In the genomic region with DNA sequence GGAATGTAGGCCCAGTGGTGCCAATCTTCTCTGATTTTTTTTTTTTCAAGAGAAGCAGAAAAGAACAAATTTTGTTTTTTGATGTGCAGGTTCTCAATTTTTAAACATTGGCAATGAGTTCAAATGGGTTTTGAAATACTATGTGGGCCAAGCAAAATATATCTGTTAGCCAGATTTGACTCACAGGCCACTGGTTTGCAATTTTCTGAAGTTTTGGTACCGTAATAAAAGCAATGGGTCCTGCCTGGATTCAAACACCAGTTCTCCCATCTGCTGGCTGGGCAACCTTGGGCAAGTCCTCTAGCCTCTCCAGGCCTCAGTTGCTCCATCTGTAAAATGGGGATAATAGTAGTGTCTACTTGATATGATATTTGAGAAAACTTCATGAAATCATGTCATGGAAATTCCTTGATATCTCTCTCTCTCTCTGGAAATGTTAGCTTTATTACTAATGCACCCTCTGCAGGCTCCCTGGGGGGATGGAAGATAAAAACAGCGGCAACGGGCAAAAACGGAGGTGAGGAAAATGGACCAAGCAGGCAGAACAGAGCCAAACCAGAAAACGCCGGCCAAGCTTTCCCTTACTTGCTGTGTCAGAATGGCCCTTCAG, we compare ENCODE assay signal across 21 cellular contexts.
DNase-seq lines count a peak whose midpoint lies in the region; ATAC-seq, FAIRE-seq and TF ChIP-seq lines count a peak whose summit lies in the region.
"Had no signal": no experiment of that assay in that cellular context is flagged by ENCODE, and none has a peak within 500 bp of the region (broad histone marks: within the 10 kb centered on the region; RNA-seq: fewer than 3 reads in every experiment).

No MANE protein-coding gene starts in this region.

- CTCF ChIA-PET in activated CD8-positive, alpha-beta memory T cell treated with anti-CD3 and anti-CD28 coated beads, Interleukin-2, amount 10 ng/mL, durations not matched to agents 7 days and 5 days (lab: Charles Lee): no interaction called here

- peak in 1 of 2 donors; percentile 42 for TF ChIP-seq EP300 in tibial nerve (IDR thresholded peaks at IDR 0.05)

- H3K27me3 Mint-ChIP-seq in activated CD8-positive, alpha-beta memory T cell treated with anti-CD3 and anti-CD28 coated beads, Interleukin-2, amount 10 ng/mL, durations not matched to agents 7 days and 5 days: no peaks in the 10 kb centered on the region
- H3K27me3 Mint-ChIP-seq: B cell; CD4-positive, CD25-positive, alpha-beta regulatory T cell had no signal

- H3K4me3 Mint-ChIP-seq in activated CD8-positive, alpha-beta memory T cell treated with anti-CD3 and anti-CD28 coated beads, Interleukin-2, amount 10 ng/mL, durations not matched to agents 7 days and 5 days: no peak overlapping the region
- H3K4me3 Mint-ChIP-seq: B cell; CD4-positive, CD25-positive, alpha-beta regulatory T cell had no signal

- intact Hi-C loops in cardiac septum (cut with DNase I): loop anchor here (2.0 to 10.0 kb wide), 3 partner anchors 58 to 430 kb away; partner anchors contain the start of gene FGF18
- intact Hi-C loops in tibial artery (cut with DNase I; ENCODE audit: low total_unique reads): no loop called here

- DNase-seq in cardiac muscle cell (ENCODE audit: low read depth in 1 of 2, low spot score in 1 of 2) (peak in 1 of 2 donors; percentile 20), cardiac septum (ENCODE audit: low spot score) (no peak), brain microvascular endothelial cell (peak; percentile 24), fibroblast of pulmonary artery (ENCODE audit: low read depth) (peak; percentile 11), tibial artery (no peak), GM12892 (ENCODE audit: insufficient read length) (no peak), tibial nerve (ENCODE audit: low spot score in 2 of 2) (no peak)
- DNase-seq in activated CD8-positive, alpha-beta memory T cell treated with anti-CD3 and anti-CD28 coated beads, Interleukin-2, amount 10 ng/mL, durations not matched to agents 7 days and 5 days: no peak
- DNase-seq: 8988T; CD4-positive, CD25-positive, alpha-beta regulatory T cell; DMS153; KG1; NCI-H1417; NCI-H187; NCI-H2107; NCI-H510A treated with DMSO at 0.1 percent for 48 hours; NCI-H82; SHP77 treated with DMSO at 0.1 percent for 48 hours had no signal

- no peaks in the 10 kb centered on the region for H3K27me3 ChIP-seq in cardiac muscle cell
- no peaks in the 10 kb centered on the region for H3K27me3 ChIP-seq in brain microvascular endothelial cell (replicated peaks)
- H3K27me3 ChIP-seq in tibial artery: no peaks in the 10 kb centered on the region
- no peaks in the 10 kb centered on the region for H3K27me3 ChIP-seq in tibial nerve

- no peaks in the 10 kb centered on the region for H3K36me3 Mint-ChIP-seq in activated CD8-positive, alpha-beta memory T cell treated with anti-CD3 and anti-CD28 coated beads, Interleukin-2, amount 10 ng/mL, durations not matched to agents 7 days and 5 days

- no peak for FAIRE-seq in GM12892 (lab: Jason Lieb, UNC)
- FAIRE-seq: GM19239, H1 had no signal

- peak overlapping the region; percentile 23 for H3K27ac ChIP-seq in cardiac muscle cell
- no peak overlapping the region for H3K27ac ChIP-seq in brain microvascular endothelial cell
- H3K27ac ChIP-seq in tibial artery: no peak overlapping the region
- H3K27ac ChIP-seq in tibial nerve: peak overlapping the region in 1 of 4 donors; percentile 26

- H3K9me3 ChIP-seq in cardiac muscle cell (ENCODE audit: low read depth): no peaks in the 10 kb centered on the region
- H3K9me3 ChIP-seq in tibial artery: no peaks in the 10 kb centered on the region
- H3K9me3 ChIP-seq in tibial nerve: no peaks in the 10 kb centered on the region

- H3K4me1 ChIP-seq in cardiac muscle cell (ENCODE audit: low read depth): peaks cover 10% of the 10 kb centered on the region
- peaks cover 0 to 12% (median 3%) of the 10 kb centered on the region in 4 donors for H3K4me1 ChIP-seq in tibial artery
- H3K4me1 ChIP-seq in tibial nerve: peaks cover 0 to 9% (median 0%) of the 10 kb centered on the region in 4 donors

- H3K36me3 ChIP-seq in cardiac muscle cell (no peaks in the 10 kb centered on the region), brain microvascular endothelial cell (replicated peaks) (no peaks in the 10 kb centered on the region), tibial artery (no peaks in the 10 kb centered on the region), tibial nerve (peaks cover 0 to 12% (median 0%) of the 10 kb centered on the region in 3 donors)

- ATAC-seq in activated CD8-positive, alpha-beta memory T cell treated with anti-CD3 and anti-CD28 coated beads, Interleukin-2, amount 10 ng/mL, durations not matched to agents 7 days and 5 days: no peak

- 70 to 73% methylated on average over 6 of the region's 6 CpGs for WGBS in tibial nerve, 2 donors

- TF ChIP-seq POLR2A in GM12892 (IDR thresholded peaks at IDR 0.05; ENCODE audit: low read depth, low read length): no peak
- TF ChIP-seq POLR2A in tibial nerve (IDR thresholded peaks at IDR 0.05): no peak

- H3K4me3 ChIP-seq in cardiac muscle cell (no peak overlapping the region), brain microvascular endothelial cell (ENCODE audit: low read depth, low read length) (no peak overlapping the region), fibroblast of pulmonary artery (replicated peaks; ENCODE audit: low read depth, low read length) (no peak overlapping the region), tibial artery (no peak overlapping the region), tibial nerve (no peak overlapping the region)

- peaks cover 6% of the 10 kb centered on the region for H3K4me1 Mint-ChIP-seq in activated CD8-positive, alpha-beta memory T cell treated with anti-CD3 and anti-CD28 coated beads, Interleukin-2, amount 10 ng/mL, durations not matched to agents 7 days and 5 days
- H3K4me1 Mint-ChIP-seq: B cell; CD4-positive, CD25-positive, alpha-beta regulatory T cell had no signal

- TF ChIP-seq CTCF in cardiac muscle cell (IDR thresholded peaks at IDR 0.05; ENCODE audit: low read depth, low read length) (peak; percentile 23), brain microvascular endothelial cell (IDR thresholded peaks at IDR 0.05; ENCODE audit: low read depth, low read length, missing control alignments) (no peak), fibroblast of pulmonary artery (IDR thresholded peaks at IDR 0.05; ENCODE audit: low read length, missing control alignments) (no peak), tibial artery (IDR thresholded peaks at IDR 0.05) (peak; percentile 5 to 9), tibial nerve (IDR thresholded peaks at IDR 0.05) (no peak)

- in situ Hi-C loops in brain microvascular endothelial cell (cut with HindIII; ENCODE audit: low pct_ligation_motif_present, low sequenced_read_pairs): no loop called here

- no peak overlapping the region for H3K27ac Mint-ChIP-seq in activated CD8-positive, alpha-beta memory T cell treated with anti-CD3 and anti-CD28 coated beads, Interleukin-2, amount 10 ng/mL, durations not matched to agents 7 days and 5 days
- H3K27ac Mint-ChIP-seq: B cell had no signal

- H3K9me3 Mint-ChIP-seq in activated CD8-positive, alpha-beta memory T cell treated with anti-CD3 and anti-CD28 coated beads, Interleukin-2, amount 10 ng/mL, durations not matched to agents 7 days and 5 days (ENCODE audit: low read depth): no peaks in the 10 kb centered on the region
- H3K9me3 Mint-ChIP-seq: CD4-positive, CD25-positive, alpha-beta regulatory T cell had no signal

Comparison
In these comparisons a context has a peak if more than half of its experiments do, and no peak if none do; other contexts are left out.
1. DNase-seq: peak in brain microvascular endothelial cell (single experiment) and fibroblast of pulmonary artery (single experiment); none in cardiac septum (single experiment), tibial artery (0 of 2), GM12892 (single experiment), activated CD8-positive, alpha-beta memory T cell treated with anti-CD3 and anti-CD28 coated beads, Interleukin-2, amount 10 ng/mL, durations not matched to agents 7 days and 5 days (single experiment) and tibial nerve (0 of 2).
2. CTCF ChIP-seq: peak in cardiac muscle cell (single experiment) and tibial artery (2 of 2); none in brain microvascular endothelial cell (single experiment), fibroblast of pulmonary artery (single experiment) and tibial nerve (0 of 5).